ENCODE assay signal across 27 cellular contexts in the genomic region with DNA sequence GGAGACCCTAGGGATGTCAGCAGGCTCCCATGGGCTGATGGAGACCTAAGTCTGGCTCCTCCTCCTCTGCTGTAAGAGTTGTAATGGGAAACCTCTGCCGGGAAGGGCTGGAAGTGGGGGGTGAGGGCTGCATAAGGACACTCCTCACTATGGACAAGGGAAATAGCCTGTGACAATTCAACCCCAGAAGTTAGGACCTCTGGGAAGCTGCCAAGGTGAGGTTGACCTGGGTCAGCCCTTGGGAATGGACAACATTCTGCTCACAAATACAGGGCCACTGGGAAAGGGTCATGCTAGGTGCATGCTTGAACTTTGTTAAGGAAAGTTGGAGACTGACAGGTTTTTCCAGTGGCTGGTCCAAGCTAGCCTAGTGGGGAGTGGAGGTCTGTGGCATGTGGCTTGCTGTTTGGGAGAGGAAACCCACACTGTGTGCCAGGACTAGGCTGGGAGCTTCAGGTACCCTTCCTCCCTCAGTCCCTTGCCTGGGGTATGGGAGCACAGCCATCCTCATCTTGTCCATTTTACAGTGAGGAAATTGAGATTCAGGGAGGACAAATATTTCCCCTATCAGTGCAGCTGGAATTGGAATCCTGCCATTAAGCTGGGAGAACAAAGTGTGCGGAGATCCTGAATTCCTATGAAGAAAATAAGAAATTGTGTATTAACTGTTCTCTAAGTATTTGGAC.
DNase-seq lines count a peak whose midpoint lies in the region; ATAC-seq and TF ChIP-seq lines count a peak whose summit lies in the region.
"Had no signal": no experiment of that assay in that cellular context is flagged by ENCODE, and none has a peak within 500 bp of the region (broad histone marks: within the 10 kb centered on the region; RNA-seq: fewer than 3 reads in every experiment).

No MANE protein-coding gene starts in this region.

- peak; percentile 53 for ATAC-seq in left ventricle myocardium superior
- ATAC-seq: activated CD4-positive, alpha-beta T cell treated with anti-CD3 and anti-CD28 coated beads for 36 hours; naive thymus-derived CD8-positive, alpha-beta T cell; PC-3; SK-N-SH treated with all-trans-retinoic acid at 6 μM for 48 hours; T-helper 17 cell had no signal

- H3K4me2 ChIP-seq in neural progenitor cell, result no peak overlapping the region
- H3K4me2 ChIP-seq: smooth muscle cell had no signal

- H3K79me2 ChIP-seq in neural progenitor cell (ENCODE audit: low read depth), result no peaks in the 10 kb centered on the region

- peaks cover 12% of the 10 kb centered on the region for H3K4me1 Mint-ChIP-seq in neural progenitor cell
- H3K4me1 Mint-ChIP-seq: activated CD4-positive, alpha-beta T cell treated with anti-CD3 and anti-CD28 coated beads for 36 hours; naive thymus-derived CD8-positive, alpha-beta T cell; T-helper 17 cell had no signal

- TF ChIP-seq CTCF in neural progenitor cell (IDR thresholded peaks at IDR 0.05), result no peak

- intact Hi-C loops in left ventricle myocardium superior (cut with micrococcal nuclease), result no loop called here

- H3K27ac ChIP-seq in neural progenitor cell, result no peak overlapping the region
- H3K27ac ChIP-seq: 22Rv1, breast epithelium, C4-2B, suprapubic skin, upper lobe of left lung had no signal

- H3K36me3 Mint-ChIP-seq in neural progenitor cell, result no peaks in the 10 kb centered on the region
- H3K36me3 Mint-ChIP-seq: activated naive CD8-positive, alpha-beta T cell; naive thymus-derived CD8-positive, alpha-beta T cell had no signal

- DNase-seq in DMS 273 (lab: John Stamatoyannopoulos, UW; ENCODE audit: unreplicated experiment) (peak; percentile 26), DMS 273 treated with DMSO at 0.1 percent for 48 hours (lab: John Stamatoyannopoulos, UW) (no peak), HEK293T (ENCODE audit: extremely low spot score) (peak; percentile 15), left ventricle myocardium superior (no peak), neural progenitor cell (ENCODE audit: low spot score) (peak; percentile 26), cerebellum (ENCODE audit: low spot score) (no peak), NCI-H1092 (lab: John Stamatoyannopoulos, UW) (no peak), globus pallidus (ENCODE audit: low spot score) (no peak)
- DNase-seq: activated CD4-positive, alpha-beta T cell treated with anti-CD3 and anti-CD28 coated beads for 36 hours; activated T-cell treated with anti-CD3 and anti-CD28 coated beads for 4 hours; COR-L47; HCEC 1CT; naive thymus-derived CD8-positive, alpha-beta T cell; NCI-H1436 treated with DMSO at 0.1 percent for 48 hours; occipital lobe; PC-3; stimulated activated naive CD4-positive, alpha-beta T cell; T-helper 17 cell; upper lobe of left lung had no signal

- H3K27me3 ChIP-seq in neural progenitor cell, result no peaks in the 10 kb centered on the region
- H3K27me3 ChIP-seq: suprapubic skin, upper lobe of left lung had no signal

- no peaks in the 10 kb centered on the region for H3K9me3 Mint-ChIP-seq in neural progenitor cell
- H3K9me3 Mint-ChIP-seq: naive thymus-derived CD8-positive, alpha-beta T cell had no signal

- H3K27ac Mint-ChIP-seq in neural progenitor cell, result no peak overlapping the region
- H3K27ac Mint-ChIP-seq: activated CD4-positive, alpha-beta T cell treated with anti-CD3 and anti-CD28 coated beads for 36 hours; activated naive CD8-positive, alpha-beta T cell; naive thymus-derived CD8-positive, alpha-beta T cell; T-helper 17 cell had no signal

- no peaks in the 10 kb centered on the region for H3K9me3 ChIP-seq in neural progenitor cell (ENCODE audit: low read depth)
- H3K9me3 ChIP-seq: breast epithelium, suprapubic skin, upper lobe of left lung had no signal

- H3K36me3 ChIP-seq in neural progenitor cell, result no peaks in the 10 kb centered on the region
- H3K36me3 ChIP-seq: breast epithelium, suprapubic skin, upper lobe of left lung had no signal

- no peak overlapping the region for H3K4me3 ChIP-seq in neural progenitor cell
- H3K4me3 ChIP-seq: breast epithelium, lung, smooth muscle cell, suprapubic skin, upper lobe of left lung had no signal

- H3F3A ChIP-seq in neural progenitor cell (ENCODE audit: low read depth), result no peaks in the 10 kb centered on the region

- H2AFZ ChIP-seq in neural progenitor cell (replicated peaks), result peak overlapping the region; percentile 13

- POLR2A ChIA-PET in HEK293T (lab: Yijun Ruan, JAX), result no interaction called here

- H3K4me3 Mint-ChIP-seq in neural progenitor cell, result no peak overlapping the region
- H3K4me3 Mint-ChIP-seq: activated CD4-positive, alpha-beta T cell treated with anti-CD3 and anti-CD28 coated beads for 36 hours; activated naive CD8-positive, alpha-beta T cell; naive thymus-derived CD8-positive, alpha-beta T cell; T-helper 17 cell had no signal

- CTCF ChIA-PET in HEK293T (lab: Yijun Ruan, JAX), result no interaction called here

- no peak overlapping the region for H3K9ac ChIP-seq in neural progenitor cell

- H3K27me3 Mint-ChIP-seq in neural progenitor cell (ENCODE audit: insufficient read depth, low read depth), result peaks cover 9% of the 10 kb centered on the region
- H3K27me3 Mint-ChIP-seq: activated CD4-positive, alpha-beta T cell treated with anti-CD3 and anti-CD28 coated beads for 36 hours had no signal

- peaks cover 7% of the 10 kb centered on the region for H3K4me1 ChIP-seq in neural progenitor cell
- H3K4me1 ChIP-seq: breast epithelium, suprapubic skin, upper lobe of left lung had no signal

- H4K20me1 ChIP-seq in neural progenitor cell (ENCODE audit: low read depth), result no peaks in the 10 kb centered on the region

TF ChIP-seq in HEK293T, 16 proteins besides CTCF, POLR2A, EP300 and RAD21:
- TF ChIP-seq HDGF (IDR thresholded peaks at IDR 0.05; ENCODE audit: borderline replicate concordance) (no peak), TARDBP (IDR thresholded peaks at IDR 0.05) (no peak), CTBP1 (IDR thresholded peaks at IDR 0.05; ENCODE audit: borderline replicate concordance) (no peak), PKNOX1 (IDR thresholded peaks at IDR 0.05) (no peak), FOXK2 (IDR thresholded peaks at IDR 0.05) (no peak), ARNT (IDR thresholded peaks at IDR 0.05) (no peak), FOXA1 (IDR thresholded peaks at IDR 0.05) (no peak), L3MBTL2 (conservative IDR thresholded peaks at IDR 0.05) (no peak)

Comparison
In these comparisons a context has a peak if more than half of its experiments do, and no peak if none do; other contexts are left out.
1. DNase-seq: peak in DMS 273 (single experiment), HEK293T (single experiment) and neural progenitor cell (single experiment); none in DMS 273 treated with DMSO at 0.1 percent for 48 hours (single experiment), left ventricle myocardium superior (single experiment), cerebellum (single experiment), NCI-H1092 (single experiment) and globus pallidus (single experiment).